1 cellular context compared by ENCODE assay signal in genomic region chr9:6014668-6015270, GRCh38.
TF ChIP-seq lines count a peak whose summit lies in the region.

No MANE protein-coding gene starts in this region.

TF ChIP-seq in A549, 52 proteins besides CTCF, POLR2A, EP300 and RAD21 (continued from another document):
- TF ChIP-seq, protein P1, sequence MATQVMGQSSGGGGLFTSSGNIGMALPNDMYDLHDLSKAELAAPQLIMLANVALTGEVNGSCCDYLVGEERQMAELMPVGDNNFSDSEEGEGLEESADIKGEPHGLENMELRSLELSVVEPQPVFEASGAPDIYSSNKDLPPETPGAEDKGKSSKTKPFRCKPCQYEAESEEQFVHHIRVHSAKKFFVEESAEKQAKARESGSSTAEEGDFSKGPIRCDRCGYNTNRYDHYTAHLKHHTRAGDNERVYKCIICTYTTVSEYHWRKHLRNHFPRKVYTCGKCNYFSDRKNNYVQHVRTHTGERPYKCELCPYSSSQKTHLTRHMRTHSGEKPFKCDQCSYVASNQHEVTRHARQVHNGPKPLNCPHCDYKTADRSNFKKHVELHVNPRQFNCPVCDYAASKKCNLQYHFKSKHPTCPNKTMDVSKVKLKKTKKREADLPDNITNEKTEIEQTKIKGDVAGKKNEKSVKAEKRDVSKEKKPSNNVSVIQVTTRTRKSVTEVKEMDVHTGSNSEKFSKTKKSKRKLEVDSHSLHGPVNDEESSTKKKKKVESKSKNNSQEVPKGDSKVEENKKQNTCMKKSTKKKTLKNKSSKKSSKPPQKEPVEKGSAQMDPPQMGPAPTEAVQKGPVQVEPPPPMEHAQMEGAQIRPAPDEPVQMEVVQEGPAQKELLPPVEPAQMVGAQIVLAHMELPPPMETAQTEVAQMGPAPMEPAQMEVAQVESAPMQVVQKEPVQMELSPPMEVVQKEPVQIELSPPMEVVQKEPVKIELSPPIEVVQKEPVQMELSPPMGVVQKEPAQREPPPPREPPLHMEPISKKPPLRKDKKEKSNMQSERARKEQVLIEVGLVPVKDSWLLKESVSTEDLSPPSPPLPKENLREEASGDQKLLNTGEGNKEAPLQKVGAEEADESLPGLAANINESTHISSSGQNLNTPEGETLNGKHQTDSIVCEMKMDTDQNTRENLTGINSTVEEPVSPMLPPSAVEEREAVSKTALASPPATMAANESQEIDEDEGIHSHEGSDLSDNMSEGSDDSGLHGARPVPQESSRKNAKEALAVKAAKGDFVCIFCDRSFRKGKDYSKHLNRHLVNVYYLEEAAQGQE (IDR thresholded peaks at IDR 0.05), result no peak
